Comparison of ENCODE assay signal across 23 cellular contexts in genomic region chr10:96764345-96764744, GRCh38. TPM values are rescaled to one million over a fixed set of nuclear protein-coding genes. Genes with fewer than 3 reads are reported as not detected.
DNase-seq lines count a peak whose midpoint lies in the region; ATAC-seq, FAIRE-seq and TF ChIP-seq lines count a peak whose summit lies in the region.
"Had no signal": no experiment of that assay in that cellular context is flagged by ENCODE, and none has a peak within 500 bp of the region (broad histone marks: within the 10 kb centered on the region; RNA-seq: fewer than 3 reads in every experiment).

No MANE protein-coding gene starts in this region.

- H3K4me1 ChIP-seq in OCI-LY7 (ENCODE audit: insufficient read depth, low read length, poor library complexity, severe bottlenecking) (peaks cover 42% of the 10 kb centered on the region), lower lobe of right lung (no peaks in the 10 kb centered on the region)
- H3K4me1 ChIP-seq: tibial artery had no signal

- peak; percentile 35 to 46 for ATAC-seq in lower lobe of right lung
- ATAC-seq in HG02852 (IDR thresholded peaks at IDR 0.05; ENCODE audit: unreplicated experiment), result no peak
- ATAC-seq in GM18870 (IDR thresholded peaks at IDR 0.05; ENCODE audit: unreplicated experiment), result no peak

- no peaks in the 10 kb centered on the region for H3K9me2 ChIP-seq in OCI-LY7 (ENCODE audit: insufficient read depth, low read length)

- H3K36me3 Mint-ChIP-seq in IgD-negative memory B cell, result no peaks in the 10 kb centered on the region

- peak overlapping the region; percentile 1 for H3K4me3 ChIP-seq in OCI-LY7 (ENCODE audit: low read depth, low read length, poor library complexity, severe bottlenecking)
- H3K4me3 ChIP-seq in lower lobe of right lung, result no peak overlapping the region
- H3K4me3 ChIP-seq: hepatocyte, spleen, tibial artery had no signal

- intact Hi-C loops in OCI-LY7 (cut with micrococcal nuclease; ENCODE audit: unreplicated experiment), result loop anchor here (1.0 kb wide), 1 partner anchor 43 kb away; no protein-coding TSS in a partner anchor
- intact Hi-C loops in lower lobe of right lung (cut with DNase I), result no loop called here

- H3K27ac Mint-ChIP-seq in IgD-negative memory B cell, result peak overlapping the region; percentile 9 to 60 (median 28)
- H3K27ac Mint-ChIP-seq: activated CD4-positive, alpha-beta T cell treated with anti-CD3 and anti-CD28 coated beads, Interleukin-2, amount 10 ng/mL, durations not matched to agents 7 days and 5 days; activated naive CD4-positive, alpha-beta T cell treated with anti-CD3 and anti-CD28 coated beads for 36 hours; nephron had no signal

- POLR2A ChIA-PET in GM10248 (lab: Yijun Ruan, JAX) (no interaction called here), OCI-LY7 (lab: Charles Lee) (interaction anchor here (0.9 to 2.6 kb wide), 14 partner anchors 9 to 437 kb away, joined by 3 to 13 read pairs (median 4); partner anchors contain the start of gene LCOR)

- DNase-seq in GM10248 (ENCODE audit: extremely low spot score), result peak; percentile 32
- DNase-seq in OCI-LY7 (ENCODE audit: low spot score), result peak; percentile 70
- DNase-seq in lower lobe of right lung, result no peak
- DNase-seq in GM19239 (ENCODE audit: insufficient read length, low spot score), result no peak
- no peak for DNase-seq in G401 (ENCODE audit: low spot score)
- DNase-seq: activated CD4-positive, alpha-beta T cell treated with anti-CD3 and anti-CD28 coated beads, Interleukin-2, amount 10 ng/mL, durations not matched to agents 7 days and 5 days; activated naive CD4-positive, alpha-beta T cell treated with anti-CD3 and anti-CD28 coated beads for 36 hours; Calu3; kidney; mesendoderm; NCI-H1105; NCI-H226; NK-92 treated with Interleukin-12 subunit alpha and Interleukin-12 subunit beta, amount 100 ng/mL, for 24 hours; SHP77 treated with DMSO at 0.1 percent for 48 hours; spleen; tibial artery had no signal

- H3K4me2 ChIP-seq in OCI-LY7 (ENCODE audit: low read length), result peak overlapping the region; percentile 56
- H3K4me2 ChIP-seq: hepatocyte had no signal

- H3K27me3 Mint-ChIP-seq in IgD-negative memory B cell, result no peaks in the 10 kb centered on the region
- H3K27me3 Mint-ChIP-seq: activated CD4-positive, alpha-beta T cell treated with anti-CD3 and anti-CD28 coated beads, Interleukin-2, amount 10 ng/mL, durations not matched to agents 7 days and 5 days had no signal

- no TSS peak for BruUV-seq in OCI-LY7 (replicated peaks; lab: Mats Ljungman, UMichigan)

- H3K9me3 ChIP-seq in OCI-LY7 (ENCODE audit: low read length) (0 out of 2 replicates have a peak, but pooled peaks cover 3% of the 10 kb centered on the region), lower lobe of right lung (no peaks in the 10 kb centered on the region)
- H3K9me3 ChIP-seq: spleen, tibial artery had no signal

- no peaks in the 10 kb centered on the region for H3K27me3 ChIP-seq in lower lobe of right lung (ENCODE audit: low read depth)
- H3K27me3 ChIP-seq: hepatocyte, spleen had no signal

- H3K4me1 Mint-ChIP-seq in IgD-negative memory B cell, result peaks cover 23 to 24% (median 24%) of the 10 kb centered on the region in 3 donors
- H3K4me1 Mint-ChIP-seq: activated CD4-positive, alpha-beta T cell treated with anti-CD3 and anti-CD28 coated beads, Interleukin-2, amount 10 ng/mL, durations not matched to agents 7 days and 5 days; nephron had no signal

- H3K4me3 Mint-ChIP-seq in IgD-negative memory B cell, result peak overlapping the region in 2 of 4 donors; percentile 14 to 56
- H3K4me3 Mint-ChIP-seq: activated CD4-positive, alpha-beta T cell treated with anti-CD3 and anti-CD28 coated beads, Interleukin-2, amount 10 ng/mL, durations not matched to agents 7 days and 5 days; activated naive CD4-positive, alpha-beta T cell treated with anti-CD3 and anti-CD28 coated beads for 36 hours; nephron had no signal

- H3K36me3 ChIP-seq in OCI-LY7 (ENCODE audit: insufficient read depth, low read length) (0 out of 2 replicates have a peak, but pooled peaks cover 3% of the 10 kb centered on the region), lower lobe of right lung (no peaks in the 10 kb centered on the region)
- H3K36me3 ChIP-seq: spleen, tibial artery had no signal

- H4K20me1 ChIP-seq in OCI-LY7 (ENCODE audit: insufficient read depth, low read length), result no peaks in the 10 kb centered on the region

- in situ Hi-C loops in G401 (cut with HindIII; ENCODE audit: low sequenced_read_pairs), result no loop called here

- H3K79me2 ChIP-seq in OCI-LY7 (ENCODE audit: insufficient read depth, low read depth, low read length), result no peaks in the 10 kb centered on the region
- H3K79me2 ChIP-seq: hepatocyte had no signal

- H2AFZ ChIP-seq in OCI-LY7 (ENCODE audit: low read length), result peak overlapping the region; percentile 89; the same call in 1 of the 2 replicates
- H2AFZ ChIP-seq: hepatocyte had no signal

- no peaks in the 10 kb centered on the region for H3K9me3 Mint-ChIP-seq in IgD-negative memory B cell
- H3K9me3 Mint-ChIP-seq: activated CD4-positive, alpha-beta T cell treated with anti-CD3 and anti-CD28 coated beads, Interleukin-2, amount 10 ng/mL, durations not matched to agents 7 days and 5 days; activated naive CD4-positive, alpha-beta T cell treated with anti-CD3 and anti-CD28 coated beads for 36 hours had no signal

- CTCF ChIA-PET in GM10248 (lab: Yijun Ruan, JAX), result interaction anchor here (0.7 to 3.0 kb wide), 24 partner anchors 8 to 309 kb away, joined by 3 to 16 read pairs (median 4); partner anchors contain the start of gene PIK3AP1
- CTCF ChIA-PET in OCI-LY7 (lab: Charles Lee; ENCODE audit: unreplicated experiment), result interaction anchor here (0.6 to 1.8 kb wide), 6 partner anchors 8 to 169 kb away, joined by 3 to 6 read pairs (median 3); no protein-coding TSS in a partner anchor

- no peak for FAIRE-seq in GM19239 (lab: Jason Lieb, UNC)
- FAIRE-seq: astrocyte, HepG2, kidney had no signal

- H3K27ac ChIP-seq in OCI-LY7 (ENCODE audit: low read depth, low read length, poor library complexity, severe bottlenecking), result peak overlapping the region; percentile 75
- H3K27ac ChIP-seq in lower lobe of right lung, result no peak overlapping the region
- H3K27ac ChIP-seq: hepatocyte, tibial artery had no signal

- TF ChIP-seq CTCF in GM10248 (IDR thresholded peaks at IDR 0.05; ENCODE audit: control extremely low read depth, extremely low read depth, low read depth, missing control alignments) (no peak), OCI-LY7 (conservative IDR thresholded peaks at IDR 0.05; ENCODE audit: low read length) (no peak), lower lobe of right lung (IDR thresholded peaks at IDR 0.05) (no peak)

RNA-seq across cellular contexts. Expression of gene PIK3AP1, which starts 44.0 kb away (rescaled TPM):
- 174 TPM for polyA plus RNA-seq in IgD-negative memory B cell
- 132 and 152 TPM in 2 replicates for total RNA-seq in OCI-LY7 (2014; rRNA removed; shearing (Covaris generic))
- total RNA-seq in OCI-LY7 (2022) (111 and 140 TPM in 2 replicates), lower lobe of right lung (71.6 TPM)
- total RNA-seq in G401 (2014; rRNA removed; shearing (Covaris generic)), result 0.51 and 0.62 TPM in 2 replicates

Comparison
In these comparisons a context has a peak if more than half of its experiments do, and no peak if none do; other contexts are left out.
1. DNase-seq: peak in GM10248 (single experiment) and OCI-LY7 (single experiment); none in lower lobe of right lung (single experiment), GM19239 (single experiment) and G401 (single experiment).
2. ATAC-seq: peak in lower lobe of right lung (2 of 2); none in HG02852 (single experiment) and GM18870 (single experiment).
3. RNA of gene PIK3AP1, which starts 44.0 kb away (total RNA-seq): 111 to 152 TPM in OCI-LY7 and 71.6 TPM in lower lobe of right lung (single experiment); 0.51 to 0.62 TPM in G401; every median in the first group is over 10 times any median in the second.